ENCODE assay signal across 23 cellular contexts in the genomic region with DNA sequence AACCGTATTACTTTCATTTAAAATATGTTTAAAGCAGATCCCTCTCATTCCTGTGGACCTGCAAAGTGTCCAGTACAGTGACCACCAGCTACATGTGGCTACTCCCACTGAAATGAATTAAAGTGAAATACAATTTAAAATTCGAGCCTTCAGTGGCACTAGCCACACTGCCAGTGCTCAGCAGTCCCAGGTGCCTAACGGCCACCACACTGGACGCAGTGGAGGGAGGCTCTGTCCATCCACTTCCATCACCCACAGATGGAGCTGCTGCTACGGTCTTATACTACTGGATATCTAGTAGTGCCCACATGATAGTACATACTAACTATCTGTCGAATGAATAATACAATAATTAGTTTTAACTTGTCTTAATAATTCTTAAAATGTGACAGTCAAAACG. TPM values are rescaled to one million over a fixed set of nuclear protein-coding genes. Genes with fewer than 3 reads are reported as not detected.
"Had no signal": no experiment of that assay in that cellular context is flagged by ENCODE, and none has a peak within 500 bp of the region (broad histone marks: within the 10 kb centered on the region; RNA-seq: fewer than 3 reads in every experiment).

No MANE protein-coding gene starts in this region.

- H3K4me1 ChIP-seq: foreskin keratinocyte had no signal

- H3K4me3 ChIP-seq: cardiac muscle cell, left lung, pancreas, spleen had no signal

- DNase-seq: activated CD4-positive, alpha-beta memory T cell treated with anti-CD3 and anti-CD28 coated beads, Interleukin-2, amount 10 ng/mL, durations not matched to agents 7 days and 5 days; activated CD4-positive, alpha-beta T cell treated with anti-CD3 and anti-CD28 coated beads for 4 hours; activated CD8-positive, alpha-beta memory T cell treated with anti-CD3 and anti-CD28 coated beads, Interleukin-2, amount 10 ng/mL, durations not matched to agents 7 days and 5 days; activated naive CD4-positive, alpha-beta T cell; activated naive CD8-positive, alpha-beta T cell treated with anti-CD3 and anti-CD28 coated beads for 36 hours; amniotic stem cell; endodermal cell; foreskin keratinocyte; glutamatergic neuron; hypothalamus; left lung; mammary epithelial cell; spleen; stimulated activated CD4-positive, alpha-beta T cell treated with anti-CD3 and anti-CD28 coated beads, Interleukin-4, amount 100 ng/mL, for 4 hours; T-helper 2 cell had no signal

- H3K27ac ChIP-seq: cardiac muscle cell, epithelial cell of prostate, foreskin keratinocyte, left lung had no signal

- ATAC-seq: activated CD8-positive, alpha-beta memory T cell treated with anti-CD3 and anti-CD28 coated beads, Interleukin-2, amount 10 ng/mL, durations not matched to agents 7 days and 5 days; foreskin keratinocyte; left lung; stimulated activated memory B cell treated with anti-CD40 and anti-IgM and Interleukin-4, amounts not matched to agents 10 μg/mL and 1 μg/mL and 100 μg/mL, for 72 hours had no signal

- H3K9me3 ChIP-seq: left lung, pancreas, spleen had no signal

- H3K27me3 ChIP-seq: cardiac muscle cell had no signal

- H3K36me3 ChIP-seq: cardiac muscle cell, left lung, pancreas, spleen had no signal

- FAIRE-seq: colon, keratinocyte, pancreas had no signal

RNA-seq across cellular contexts. Expression of a gene that starts 44.9 kb away (rescaled TPM):
- total RNA-seq: activated naive CD8-positive, alpha-beta T cell treated with anti-CD3 and anti-CD28 coated beads for 36 hours; cardiac muscle cell; endodermal cell; fibroblast of lung; foreskin keratinocyte; mammary epithelial cell; myocyte had no signal
- polyA plus RNA-seq: cardiac muscle cell, fibroblast of lung, foreskin keratinocyte, keratinocyte, mammary epithelial cell had no signal
